ENCODE assay signal across 9 cellular contexts in the genomic region with DNA sequence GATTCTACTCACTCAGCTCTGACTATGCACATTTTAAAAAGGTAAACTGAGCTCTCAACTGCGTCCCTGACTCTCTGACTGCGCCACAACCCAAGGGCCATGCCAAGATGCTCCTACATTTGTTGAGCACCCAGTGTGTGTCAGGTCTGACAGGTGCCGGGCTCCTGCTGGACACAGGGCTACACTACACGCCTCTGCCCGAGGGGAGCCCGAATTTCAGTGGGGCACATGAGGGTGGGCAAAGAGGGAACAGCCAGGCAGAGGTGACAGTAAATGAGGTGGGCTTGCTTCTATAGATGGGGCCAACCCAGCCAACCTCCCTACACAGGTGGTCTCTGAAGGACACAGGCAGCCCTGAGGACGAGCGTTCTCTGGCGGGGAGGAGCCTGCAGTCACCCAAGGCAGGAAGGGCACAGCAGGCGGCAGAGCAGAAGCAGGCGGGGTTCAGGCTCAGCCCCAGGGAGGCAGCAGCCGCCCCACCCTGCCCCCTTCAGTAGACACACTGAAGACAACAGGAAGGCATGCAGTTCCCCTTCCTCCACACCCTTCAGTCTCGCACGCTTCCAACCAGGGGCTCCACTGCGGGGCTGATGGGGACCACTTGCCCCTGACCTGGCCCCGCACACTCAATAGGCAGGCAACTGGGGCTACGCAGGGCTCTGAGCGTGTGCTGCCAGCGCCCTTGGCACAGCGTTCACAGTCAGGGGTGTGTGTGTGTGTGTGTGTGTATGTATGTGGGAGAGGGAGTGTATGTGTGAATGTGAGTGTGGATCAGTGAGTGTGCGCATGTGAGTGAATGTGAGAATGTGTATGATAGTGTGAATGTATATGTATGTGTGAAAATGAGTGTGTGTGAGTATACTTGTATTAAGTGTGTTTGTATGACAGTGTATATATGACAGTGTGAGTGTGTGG.
A peak's percentile ranks its signal among the peaks of the same experiment; 100 is the strongest.
DNase-seq lines count a peak whose midpoint lies in the region; ATAC-seq, FAIRE-seq and TF ChIP-seq lines count a peak whose summit lies in the region.
"Had no signal": no experiment of that assay in that cellular context is flagged by ENCODE, and none has a peak within 500 bp of the region (broad histone marks: within the 10 kb centered on the region; RNA-seq: fewer than 3 reads in every experiment).

No MANE protein-coding gene starts in this region.

- intact Hi-C loops in Panc1 (cut with micrococcal nuclease; ENCODE audit: unreplicated experiment) (no loop called here), HepG2 (cut with micrococcal nuclease; ENCODE audit: unreplicated experiment) (no loop called here)

- H3K27me3 ChIP-seq in Panc1 (ENCODE audit: control insufficient read depth, insufficient read depth, low read length) (no peaks in the 10 kb centered on the region), HepG2 (ENCODE audit: control insufficient read depth in 1 of 2, insufficient read depth in 2 of 2, low read length in 2 of 2) (no peaks in the 10 kb centered on the region)

- H3K9me3 ChIP-seq in Panc1 (ENCODE audit: control insufficient read depth, insufficient read depth, low read depth, low read length) (no peaks in the 10 kb centered on the region), HepG2 (ENCODE audit: low read length) (no peaks in the 10 kb centered on the region)

- no peak overlapping the region for H3K9ac ChIP-seq in HepG2 (ENCODE audit: insufficient read depth, low read depth, low read length)

- TF ChIP-seq EP300 in HepG2 (IDR thresholded peaks at IDR 0.05; ENCODE audit: low read depth in 2 of 2, low read length in 2 of 2) (no peak), HepG2 (CRISPR knock-in tag; IDR thresholded peaks at IDR 0.05; ENCODE audit: borderline replicate concordance) (no peak)

- WGBS in HepG2 (ENCODE audit: low lambda C conversion rate), result 95% methylated on average over 20 of the region's 21 CpGs

- no peaks in the 10 kb centered on the region for H3K79me2 ChIP-seq in HepG2 (ENCODE audit: insufficient read depth, low read length)

- H3K4me1 Mint-ChIP-seq in activated T-cell treated with anti-CD3 and anti-CD28 coated beads, Interleukin-2, amount 50 U/mL, for 4 hours (ENCODE audit: low read depth), result peaks cover 72% of the 10 kb centered on the region

- H3K36me3 Mint-ChIP-seq in activated T-cell treated with anti-CD3 and anti-CD28 coated beads, Interleukin-2, amount 50 U/mL, for 4 hours (ENCODE audit: insufficient read depth), result peaks cover 41% of the 10 kb centered on the region

- no peak overlapping the region for H3K27ac ChIP-seq in Panc1 (ENCODE audit: low read length)
- H3K27ac ChIP-seq in HepG2 (ENCODE audit: extremely low read length, insufficient read depth, low read length), result no peak overlapping the region

- POLR2A ChIA-PET in Panc1 (lab: Charles Lee) (no interaction called here), HepG2 (lab: Yijun Ruan, JAX) (no interaction called here)

- no peak for TF ChIP-seq CTCF in Panc1 (IDR thresholded peaks at IDR 0.05)
- no peak for TF ChIP-seq CTCF in HepG2 (CRISPR knock-in tag; IDR thresholded peaks at IDR 0.05)

- ATAC-seq in Panc1 (0 out of 2 replicates have a peak, but pooled peaks have one; percentile 17), HepG2 (peak; percentile 38), GM21390 (IDR thresholded peaks at IDR 0.05; ENCODE audit: unreplicated experiment) (no peak)
- ATAC-seq in activated T-cell treated with anti-CD3 and anti-CD28 coated beads, Interleukin-2, amount 50 U/mL, for 4 hours, result peak; percentile 78 to 80

- peak overlapping the region; percentile 72 for H3K4me3 Mint-ChIP-seq in activated T-cell treated with anti-CD3 and anti-CD28 coated beads, Interleukin-2, amount 50 U/mL, for 4 hours
- H3K4me3 Mint-ChIP-seq: nephron had no signal

- in situ Hi-C loops in Panc1 (cut with HindIII; ENCODE audit: low pct_unique_long_range_greater_than_20kb, low sequenced_read_pairs), result no loop called here
- in situ Hi-C loops in HepG2 (cut with HindIII; ENCODE audit: extremely low pct_ligation_motif_present, low pct_unique_long_range_greater_than_20kb), result no loop called here

- no peak overlapping the region for H2AFZ ChIP-seq in HepG2 (ENCODE audit: low read length)

- peaks cover under 1% of the 10 kb centered on the region for H3K9me3 Mint-ChIP-seq in activated T-cell treated with anti-CD3 and anti-CD28 coated beads, Interleukin-2, amount 50 U/mL, for 4 hours

- no peak for FAIRE-seq in HepG2 (lab: Jason Lieb, UNC)

- H3K4me3 ChIP-seq in Panc1 (ENCODE audit: low read depth in 2 of 2, low read length in 2 of 2) (no peak overlapping the region), HepG2 (replicated peaks in 1 of 3; ENCODE audit: insufficient read depth in 1 of 3, low read depth in 2 of 3, low read length in 3 of 3) (no peak overlapping the region)

- H3K36me3 ChIP-seq in Panc1 (ENCODE audit: control insufficient read depth, insufficient read depth, low read length) (peaks cover 7% of the 10 kb centered on the region; the same call in 1 of the 2 replicates), HepG2 (replicated peaks in 1 of 2; ENCODE audit: control insufficient read depth in 1 of 2, insufficient read depth in 2 of 2, low read length in 2 of 2) (peaks cover 17 to 51% of the 10 kb centered on the region in 2 experiments)

- no peak overlapping the region for H3K4me2 ChIP-seq in HepG2 (ENCODE audit: low read depth, low read length)

- CTCF ChIA-PET in Panc1 (lab: Charles Lee) (no interaction called here), HepG2 (lab: Yijun Ruan, JAX; ENCODE audit: low intra/inter-chr PET ratio, low total read pairs) (no interaction called here)

- no peaks in the 10 kb centered on the region for H3K27me3 Mint-ChIP-seq in activated T-cell treated with anti-CD3 and anti-CD28 coated beads, Interleukin-2, amount 50 U/mL, for 4 hours (ENCODE audit: low read depth)

- no peaks in the 10 kb centered on the region for H4K20me1 ChIP-seq in HepG2 (ENCODE audit: insufficient read depth, low read length)

- BruUV-seq in Panc1 (replicated peaks; lab: Mats Ljungman, UMichigan) (no TSS peak), HepG2 (replicated peaks; lab: Mats Ljungman, UMichigan) (no TSS peak)

- TF ChIP-seq POLR2A in HepG2 (IDR thresholded peaks at IDR 0.05; ENCODE audit: insufficient read depth in 1 of 2, low read depth in 2 of 2, low read length in 2 of 2), result no peak

- H3K4me1 ChIP-seq in Panc1 (ENCODE audit: control insufficient read depth, insufficient read depth, low read length), result no peaks in the 10 kb centered on the region
- H3K4me1 ChIP-seq in HepG2 (ENCODE audit: insufficient read depth, low read length), result no peaks in the 10 kb centered on the region

- no peak for TF ChIP-seq RAD21 in HepG2 (CRISPR knock-in tag; IDR thresholded peaks at IDR 0.05)

- DNase-seq in Panc1 (ENCODE audit: low read depth, low spot score) (no peak), HepG2 (ENCODE audit: low spot score) (no peak), NCI-H345 (lab: John Stamatoyannopoulos, UW) (no peak), SK-N-DZ (ENCODE audit: low spot score) (no peak), SIG-M5 treated with dmso at 0.1 percent for 504 hours (lab: John Stamatoyannopoulos, UW; ENCODE audit: unreplicated experiment) (no peak)
- peak; percentile 71 for DNase-seq in activated T-cell treated with anti-CD3 and anti-CD28 coated beads, Interleukin-2, amount 50 U/mL, for 4 hours
- DNase-seq in stimulated activated CD8-positive, alpha-beta memory T cell treated with anti-CD3 and anti-CD28 coated beads, Interleukin-4, amount 100 ng/mL, for 48 hours, result peak; percentile 78

TF ChIP-seq in HepG2, 621 proteins besides CTCF, POLR2A, EP300 and RAD21:
- TF ChIP-seq SOX6 (IDR thresholded peaks at IDR 0.05) (no peak), SOX6 (CRISPR knock-in tag; IDR thresholded peaks at IDR 0.05) (no peak), EEA1 (CRISPR knock-in tag; IDR thresholded peaks at IDR 0.05; ENCODE audit: borderline replicate concordance) (no peak), PHB2 (IDR thresholded peaks at IDR 0.05; ENCODE audit: partially characterized antibody) (peak; percentile 48), CREB1 (IDR thresholded peaks at IDR 0.05) (peak; percentile 6; the same call in 1 of the 2 replicates), CREB1 (CRISPR knock-in tag; IDR thresholded peaks at IDR 0.05) (no peak), GMEB1 (CRISPR knock-in tag; IDR thresholded peaks at IDR 0.05; ENCODE audit: borderline replicate concordance) (no peak), ASH2L (IDR thresholded peaks at IDR 0.05; ENCODE audit: insufficient read length, low read depth, low read length) (no peak), SMAD9 (CRISPR knock-in tag; IDR thresholded peaks at IDR 0.05) (no peak)

Comparison
In these comparisons a context has a peak if more than half of its experiments do, and no peak if none do; other contexts are left out.
1. DNase-seq: peak in activated T-cell treated with anti-CD3 and anti-CD28 coated beads, Interleukin-2, amount 50 U/mL, for 4 hours (single experiment) and stimulated activated CD8-positive, alpha-beta memory T cell treated with anti-CD3 and anti-CD28 coated beads, Interleukin-4, amount 100 ng/mL, for 48 hours (single experiment); none in Panc1 (single experiment), HepG2 (single experiment), NCI-H345 (single experiment), SK-N-DZ (single experiment) and SIG-M5 treated with dmso at 0.1 percent for 504 hours (single experiment).